ENCODE assay signal across 19 cellular contexts in genomic region chr16:88907768-88908167, GRCh38. TPM values are rescaled to one million over a fixed set of nuclear protein-coding genes. Genes with fewer than 3 reads are reported as not detected.
A peak's percentile ranks its signal among the peaks of the same experiment; 100 is the strongest.
DNase-seq lines count a peak whose midpoint lies in the region; ATAC-seq and TF ChIP-seq lines count a peak whose summit lies in the region.
"Had no signal": no experiment of that assay in that cellular context is flagged by ENCODE, and none has a peak within 500 bp of the region (broad histone marks: within the 10 kb centered on the region; RNA-seq: fewer than 3 reads in every experiment).

No MANE protein-coding gene starts in this region.

- H3K4me1 ChIP-seq in body of pancreas: peaks cover 37% of the 10 kb centered on the region

- no peak for TF ChIP-seq POLR2A in body of pancreas (IDR thresholded peaks at IDR 0.05)

- H3K27me3 ChIP-seq in MG63: no peaks in the 10 kb centered on the region
- no peaks in the 10 kb centered on the region for H3K27me3 ChIP-seq in body of pancreas
- H3K27me3 ChIP-seq: adrenal gland, suprapubic skin had no signal

- WGBS in body of pancreas, 2 donors: 79 to 89% methylated on average over 3 to 4 of the region's 4 CpGs

- no peak overlapping the region for H3K27ac ChIP-seq in epithelial cell of prostate
- no peak overlapping the region for H3K27ac ChIP-seq in body of pancreas
- H3K27ac ChIP-seq: adrenal gland, suprapubic skin had no signal

- H3K4me3 ChIP-seq in MG63 (no peak overlapping the region), body of pancreas (no peak overlapping the region)
- H3K4me3 ChIP-seq: adrenal gland, suprapubic skin had no signal

- DNase-seq in EL: peak; percentile 17
- peak; percentile 64 for DNase-seq in MG63
- peak; percentile 91 for DNase-seq in epithelial cell of prostate (ENCODE audit: low read depth, low spot score)
- peak; percentile 25 for DNase-seq in renal cortical epithelial cell (ENCODE audit: low read depth)
- no peak for DNase-seq in body of pancreas
- DNase-seq in Kasumi-1 (lab: John Stamatoyannopoulos, UW): no peak
- DNase-seq: activated CD4-positive, CD25-positive, alpha-beta regulatory T cell; activated CD8-positive, alpha-beta memory T cell treated with anti-CD3 and anti-CD28 coated beads for 24 hours; adrenal gland; BE2C; DMS 273 treated with DMSO at 0.1 percent for 48 hours; NCI-H1048; stimulated activated CD4-positive, alpha-beta T cell treated with anti-CD3 and anti-CD28 coated beads, Interleukin-4, amount 100 ng/mL, for 1 hour had no signal

- H3K9me3 ChIP-seq in MG63: no peaks in the 10 kb centered on the region
- no peaks in the 10 kb centered on the region for H3K9me3 ChIP-seq in body of pancreas
- H3K9me3 ChIP-seq: adrenal gland, BE2C, suprapubic skin had no signal

- H3K36me3 ChIP-seq in MG63 (no peaks in the 10 kb centered on the region), body of pancreas (replicated peaks in 1 of 2; ENCODE audit: insufficient read depth in 1 of 2, low read depth in 2 of 2) (no peaks in the 10 kb centered on the region)
- H3K36me3 ChIP-seq: adrenal gland, BE2C, suprapubic skin had no signal

- no peak for TF ChIP-seq CTCF in body of pancreas (IDR thresholded peaks at IDR 0.05)

- intact Hi-C loops in body of pancreas (cut with DNase I): no loop called here

- ATAC-seq in body of pancreas: no peak
- ATAC-seq in HG02970 (IDR thresholded peaks at IDR 0.05; ENCODE audit: low FRiP score, unreplicated experiment): no peak
- ATAC-seq: activated T-helper 17 cell treated with anti-CD3 and anti-CD28 coated beads, Interleukin-2, amount 50 U/mL, for 72 hours; HepG2 had no signal

RNA-seq across cellular contexts. Expression of gene PABPN1L, which starts 41.3 kb away (rescaled TPM):
- total RNA-seq in MG63 (2014; rRNA removed; shearing (Covaris generic); ENCODE audit: low replicate concordance): not detected in 2 replicates
- not detected in 2 replicates for total RNA-seq in renal cortical epithelial cell
- not detected for total RNA-seq in body of pancreas
- total RNA-seq: activated T-helper 17 cell treated with anti-CD3 and anti-CD28 coated beads, Interleukin-2, amount 50 U/mL, for 72 hours; HepG2; mucosa of gallbladder; osteocyte; suprapubic skin had no signal

RNA-seq across cellular contexts. Expression of gene TRAPPC2L, which starts 50.8 kb away (rescaled TPM):
- total RNA-seq in MG63 (2014; rRNA removed; shearing (Covaris generic); ENCODE audit: low replicate concordance): 34.4 and 35.6 TPM in 2 replicates
- total RNA-seq in renal cortical epithelial cell (22.5 and 38.7 TPM in 2 replicates), body of pancreas (10 to 100 TPM in 1 of 2 donors, 1 to 10 TPM in 1; 7.6 to 35.5 TPM)

RNA-seq across cellular contexts. Expression of gene GALNS, which starts 51.0 kb away (rescaled TPM):
- 8.8 and 11.3 TPM in 2 replicates for total RNA-seq in MG63 (2014; rRNA removed; shearing (Covaris generic); ENCODE audit: low replicate concordance)
- 14.4 and 41.0 TPM in 2 replicates for total RNA-seq in renal cortical epithelial cell
- 10 to 100 TPM in 1 of 2 donors, 1 to 10 TPM in 1; 8.8 to 48.8 TPM for total RNA-seq in body of pancreas

Comparison
In these comparisons a context has a peak if more than half of its experiments do, and no peak if none do; other contexts are left out.
1. DNase-seq: peak in EL (single experiment), MG63 (single experiment), epithelial cell of prostate (single experiment) and renal cortical epithelial cell (single experiment); none in body of pancreas (0 of 4) and Kasumi-1 (0 of 2).